ENCODE assay signal across 28 cellular contexts in the genomic region with DNA sequence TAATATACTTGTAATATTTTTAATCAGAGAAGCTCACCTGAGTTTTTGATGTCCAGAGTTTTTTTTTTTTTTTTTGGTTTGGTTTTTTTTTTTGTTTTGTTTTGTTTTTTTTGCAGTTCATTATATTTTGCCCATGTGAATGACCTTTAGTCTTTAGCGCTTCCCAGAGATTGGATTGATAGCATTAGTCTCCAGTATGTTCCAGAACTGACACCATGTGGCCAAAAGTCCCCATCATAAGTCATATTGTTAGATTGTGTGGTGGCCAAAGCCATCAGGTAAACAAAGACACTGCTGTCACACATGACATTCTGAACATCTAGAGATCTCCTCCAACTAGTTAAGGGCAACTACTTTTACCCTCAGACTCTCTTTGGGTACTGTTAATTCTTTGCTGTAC.
"Had no signal": no experiment of that assay in that cellular context is flagged by ENCODE, and none has a peak within 500 bp of the region (broad histone marks: within the 10 kb centered on the region; RNA-seq: fewer than 3 reads in every experiment).

No MANE protein-coding gene starts in this region.

- H3K4me3 ChIP-seq: ascending aorta, cardiac muscle cell had no signal

- FAIRE-seq: bronchial epithelial cell, TTC549 had no signal

- H3K27ac ChIP-seq: ascending aorta, cardiac muscle cell, VCaP had no signal

- H3K27me3 ChIP-seq: ascending aorta, cardiac muscle cell had no signal

- H3K36me3 ChIP-seq: cardiac muscle cell had no signal

- ATAC-seq: activated CD8-positive, alpha-beta T cell treated with anti-CD3 and anti-CD28 coated beads for 36 hours; activated naive CD8-positive, alpha-beta T cell treated with anti-CD3 and anti-CD28 coated beads, Interleukin-2, amount 50 U/mL, for 24 hours; T-cell; T-helper 17 cell had no signal

- DNase-seq: activated B cell treated with CpG ODN at 0.5 μM for 24 hours; activated CD4-positive, alpha-beta memory T cell treated with anti-CD3 and anti-CD28 coated beads for 36 hours; activated CD4-positive, alpha-beta T cell treated with anti-CD3 and anti-CD28 coated beads for 4 hours; activated CD4-positive, alpha-beta T cell treated with anti-CD3 and anti-CD28 coated beads, Interleukin-2, amount 10 ng/mL, durations not matched to agents 24 days and 14 days; activated CD4-positive, alpha-beta T cell treated with anti-CD3 and anti-CD28 coated beads, Interleukin-2, amount 50 U/mL, for 1 hour; activated CD4-positive, alpha-beta T cell treated with anti-CD3 and anti-CD28 coated beads, Interleukin-2, amount 50 U/mL, for 4 hours; activated CD4-positive, CD25-positive, alpha-beta regulatory T cell treated with anti-CD3 and anti-CD28 coated beads, Interleukin-2, amount 50 U/mL, for 72 hours; activated CD8-positive, alpha-beta memory T cell treated with anti-CD3 and anti-CD28 coated beads, Interleukin-2, amount 50 U/mL, for 4 hours; activated CD8-positive, alpha-beta T cell treated with anti-CD3 and anti-CD28 coated beads for 36 hours; activated effector memory CD4-positive, alpha-beta T cell treated with Interleukin-2 at 50 U/mL for 16 hours; activated gamma-delta T cell; activated naive CD4-positive, alpha-beta T cell treated with anti-CD3 and anti-CD28 coated beads, Interleukin-2, amount 10 ng/mL, durations not matched to agents 7 days and 5 days; activated naive CD4-positive, alpha-beta T cell treated with Interleukin-2 at 50 U/mL for 16 hours; activated naive CD8-positive, alpha-beta T cell treated with anti-CD3 and anti-CD28 coated beads, Interleukin-2, amount 10 ng/mL, durations not matched to agents 7 days and 5 days; activated naive CD8-positive, alpha-beta T cell treated with anti-CD3 and anti-CD28 coated beads, Interleukin-2, amount 50 U/mL, for 24 hours; activated T-cell treated with anti-CD3 and anti-CD28 coated beads, Interleukin-2, amount 50 U/mL, for 24 hours; activated T-cell treated with anti-CD3 and anti-CD28 coated beads, Interleukin-2, amount 50 U/mL, for 48 hours; amygdala; anterior cingulate cortex; caudate nucleus; cerebellar nuclear complex; T-cell; T-helper 17 cell had no signal

- H3K4me1 ChIP-seq: ascending aorta had no signal
